8 cellular contexts compared by ENCODE assay signal in the genomic region with DNA sequence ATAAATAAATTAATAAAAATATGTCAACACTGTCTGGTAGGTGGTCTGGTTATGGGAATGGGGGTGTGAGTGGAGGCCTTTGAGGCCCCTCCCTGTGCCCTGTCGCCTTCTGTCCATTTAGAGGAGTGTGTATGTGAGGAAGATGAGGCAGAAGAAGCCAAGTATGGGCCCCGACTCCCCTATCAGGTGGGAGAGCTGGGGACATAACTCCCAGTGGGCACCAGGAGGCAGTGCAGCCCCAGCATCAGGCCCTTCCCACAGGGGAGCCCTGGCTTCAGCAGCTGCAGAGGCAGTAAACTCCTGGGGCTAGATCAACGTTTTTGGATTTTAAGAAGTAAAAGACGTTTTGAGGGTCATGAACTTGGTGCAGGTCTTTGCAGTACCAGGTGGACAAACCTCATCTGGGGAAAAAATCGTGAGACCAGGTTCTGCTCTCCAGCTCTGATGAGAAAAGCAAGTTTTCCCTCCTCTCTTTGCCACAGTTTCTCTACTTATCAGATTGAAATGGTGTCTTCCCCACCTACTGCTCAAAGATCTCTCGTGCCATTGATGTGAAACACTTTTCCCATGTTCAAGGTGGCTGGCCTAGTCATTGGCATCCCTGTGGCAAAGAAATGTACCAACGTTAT.
DNase-seq lines count a peak whose midpoint lies in the region; ATAC-seq and TF ChIP-seq lines count a peak whose summit lies in the region.

No MANE protein-coding gene starts in this region.

- in situ Hi-C loops in KBM-7 (cut with MboI; ENCODE audit: low pct_unique_long_range_greater_than_20kb, low sequenced_read_pairs) = loop anchor here (10.0 kb wide), 1 partner anchor 330 kb away; no protein-coding TSS in a partner anchor

- TF ChIP-seq POLR2A in testis (IDR thresholded peaks at IDR 0.05) = no peak

- no peak overlapping the region for H3K27ac ChIP-seq in testis

- no peaks in the 10 kb centered on the region for H3K9me3 ChIP-seq in testis

- no peaks in the 10 kb centered on the region for H3K27me3 ChIP-seq in testis

- DNase-seq in DMS153 (lab: John Stamatoyannopoulos, UW) (peak; percentile 39), KBM-7 (peak; percentile 73), RPMI7951 (ENCODE audit: low read depth) (peak; percentile 73), foreskin fibroblast (peak; percentile 51 to 89), nucleus accumbens (lab: John Stamatoyannopoulos, UW) (peak in 51 of 56 donors; percentile 15 to 84 (median 58)), testis (peak; percentile 87)
- DNase-seq in activated T-helper 1 cell treated with anti-CD3 and anti-CD28 coated beads, Interleukin-2, amount 50 U/mL, for 16 hours (ENCODE audit: low read depth in 1 of 2, low spot score in 1 of 2) = peak; percentile 63 to 64

- WGBS in testis, 2 donors = 32 to 43% methylated on average over 7 of the region's 7 CpGs

- ATAC-seq in GM21528 (IDR thresholded peaks at IDR 0.05; ENCODE audit: low FRiP score, unreplicated experiment) = peak; percentile 86

- intact Hi-C loops in testis (cut with DNase I; ENCODE audit: low total_unique reads) = no loop called here

- TF ChIP-seq CTCF in foreskin fibroblast (IDR thresholded peaks at IDR 0.05; ENCODE audit: low read depth, low read length) = peak; percentile 97
- peak; percentile 80 to 91 (median 83) for TF ChIP-seq CTCF in testis (IDR thresholded peaks at IDR 0.05)

- H3K4me1 ChIP-seq in testis = no peaks in the 10 kb centered on the region

- H3K36me3 ChIP-seq in testis (ENCODE audit: low read depth, missing control alignments) = no peaks in the 10 kb centered on the region

- H3K4me3 ChIP-seq in foreskin fibroblast (ENCODE audit: low read depth in 1 of 2, low read length in 2 of 2) (no peak overlapping the region), testis (no peak overlapping the region)
